ENCODE assay signal across 8 cellular contexts in genomic region chr7:134646425-134647305, GRCh38. TPM values are rescaled to one million over a fixed set of nuclear protein-coding genes. Genes with fewer than 3 reads are reported as not detected.
A peak's percentile ranks its signal among the peaks of the same experiment; 100 is the strongest.
DNase-seq lines count a peak whose midpoint lies in the region; ATAC-seq and TF ChIP-seq lines count a peak whose summit lies in the region.

BPGM (plus strand) TSS chr7:134646853; CDS start chr7:134661508, 14,655 bp downstream.

- H3K4me3 ChIP-seq in LNCaP clone FGC (ENCODE audit: low read depth, low read length) = peak within 1 kb of the TSS; percentile 85
- peak within 1 kb of the TSS; percentile 85 for H3K4me3 ChIP-seq in fibroblast of pulmonary artery (replicated peaks; ENCODE audit: low read depth, low read length)

- peak; percentile 100 for ATAC-seq in natural killer cell treated with Interleukin-12 subunit alpha and Interleukin-12 subunit beta and Interleukin-15 and Interleukin-18, amount 100 ng/mL, for 72 hours
- peak; percentile 100 for ATAC-seq in stimulated activated naive CD8-positive, alpha-beta T cell treated with anti-CD3 and anti-CD28 coated beads, Interleukin-15, Interleukin-2, amounts not matched to agents 100 U/mL and 50 U/mL, for 24 hours

- CTCF ChIA-PET in RWPE1 (lab: Yijun Ruan, JAX) = no interaction called here

- H3K27me3 Mint-ChIP-seq in activated T-helper 2 cell treated with anti-CD3 and anti-CD28 coated beads, Interferon-gamma antibody, Interleukin-2, Interleukin-4, amounts not matched to agents 10 μg/mL and 5 μg/mL and 100 μg/mL, durations not matched to agents 14 hours and 24 hours and 36 hours (ENCODE audit: low read depth) = no peaks in the 10 kb centered on the region
- H3K27me3 Mint-ChIP-seq in natural killer cell treated with Interleukin-12 subunit alpha and Interleukin-12 subunit beta and Interleukin-15 and Interleukin-18, amount 100 ng/mL, for 72 hours = no peaks in the 10 kb centered on the region

- H3K9me3 Mint-ChIP-seq in activated T-helper 2 cell treated with anti-CD3 and anti-CD28 coated beads, Interferon-gamma antibody, Interleukin-2, Interleukin-4, amounts not matched to agents 10 μg/mL and 5 μg/mL and 100 μg/mL, durations not matched to agents 14 hours and 24 hours and 36 hours = peaks cover 6% of the 10 kb centered on the region
- peaks cover 4% of the 10 kb centered on the region for H3K9me3 Mint-ChIP-seq in natural killer cell treated with Interleukin-12 subunit alpha and Interleukin-12 subunit beta and Interleukin-15 and Interleukin-18, amount 100 ng/mL, for 72 hours

- TF ChIP-seq CTCF in LNCaP clone FGC (IDR thresholded peaks at IDR 0.05; ENCODE audit: control insufficient read depth, extremely low read depth, insufficient read depth) (peak; percentile 47), RWPE1 (conservative IDR thresholded peaks at IDR 0.05; ENCODE audit: low read depth) (peak; percentile 79), fibroblast of pulmonary artery (IDR thresholded peaks at IDR 0.05; ENCODE audit: low read length, missing control alignments) (peak; percentile 15)

- peak; percentile 100 for DNase-seq in ELR (ENCODE audit: low read depth)
- DNase-seq in H4 (ENCODE audit: low spot score) = peak; percentile 100
- peak; percentile 100 for DNase-seq in LNCaP clone FGC (ENCODE audit: low read depth)
- peak; percentile 99 for DNase-seq in RWPE1 (ENCODE audit: low spot score)
- DNase-seq in activated T-helper 2 cell treated with anti-CD3 and anti-CD28 coated beads, Interferon-gamma antibody, Interleukin-2, Interleukin-4, amounts not matched to agents 10 μg/mL and 5 μg/mL and 100 μg/mL, durations not matched to agents 14 hours and 24 hours and 36 hours (ENCODE audit: low spot score) = peak; percentile 97
- DNase-seq in fibroblast of pulmonary artery (ENCODE audit: low read depth) = peak; percentile 100
- peak; percentile 98 for DNase-seq in natural killer cell treated with Interleukin-12 subunit alpha and Interleukin-12 subunit beta and Interleukin-15 and Interleukin-18, amount 100 ng/mL, for 72 hours (ENCODE audit: low spot score)
- DNase-seq in stimulated activated naive CD8-positive, alpha-beta T cell treated with anti-CD3 and anti-CD28 coated beads, Interleukin-15, Interleukin-2, amounts not matched to agents 100 U/mL and 50 U/mL, for 24 hours = peak; percentile 92

- H3K4me1 Mint-ChIP-seq in activated T-helper 2 cell treated with anti-CD3 and anti-CD28 coated beads, Interferon-gamma antibody, Interleukin-2, Interleukin-4, amounts not matched to agents 10 μg/mL and 5 μg/mL and 100 μg/mL, durations not matched to agents 14 hours and 24 hours and 36 hours (ENCODE audit: low read depth) = peaks cover 26% of the 10 kb centered on the region
- peaks cover 38 to 44% of the 10 kb centered on the region in 2 donors for H3K4me1 Mint-ChIP-seq in natural killer cell treated with Interleukin-12 subunit alpha and Interleukin-12 subunit beta and Interleukin-15 and Interleukin-18, amount 100 ng/mL, for 72 hours (ENCODE audit: low read depth in 2 of 2)

- no peak within 1 kb of the TSS for H3K27ac Mint-ChIP-seq in activated T-helper 2 cell treated with anti-CD3 and anti-CD28 coated beads, Interferon-gamma antibody, Interleukin-2, Interleukin-4, amounts not matched to agents 10 μg/mL and 5 μg/mL and 100 μg/mL, durations not matched to agents 14 hours and 24 hours and 36 hours
- H3K27ac Mint-ChIP-seq in natural killer cell treated with Interleukin-12 subunit alpha and Interleukin-12 subunit beta and Interleukin-15 and Interleukin-18, amount 100 ng/mL, for 72 hours = no peak within 1 kb of the TSS

- no peak within 1 kb of the TSS for H3K4me3 Mint-ChIP-seq in activated T-helper 2 cell treated with anti-CD3 and anti-CD28 coated beads, Interferon-gamma antibody, Interleukin-2, Interleukin-4, amounts not matched to agents 10 μg/mL and 5 μg/mL and 100 μg/mL, durations not matched to agents 14 hours and 24 hours and 36 hours (ENCODE audit: low read depth)
- no peak within 1 kb of the TSS for H3K4me3 Mint-ChIP-seq in natural killer cell treated with Interleukin-12 subunit alpha and Interleukin-12 subunit beta and Interleukin-15 and Interleukin-18, amount 100 ng/mL, for 72 hours

- POLR2A ChIA-PET in RWPE1 (lab: Yijun Ruan, JAX; ENCODE audit: low non-redundant PET) = interaction anchor here (1.2 kb wide), 1 partner anchor 12 kb away, joined by 3 read pairs; no protein-coding TSS in a partner anchor

- peak within 1 kb of the TSS; percentile 72 for H3K27ac ChIP-seq in RWPE1

- H3K36me3 Mint-ChIP-seq in activated T-helper 2 cell treated with anti-CD3 and anti-CD28 coated beads, Interferon-gamma antibody, Interleukin-2, Interleukin-4, amounts not matched to agents 10 μg/mL and 5 μg/mL and 100 μg/mL, durations not matched to agents 14 hours and 24 hours and 36 hours (ENCODE audit: low read depth) = peaks cover 18% of the 10 kb centered on the region
- peaks cover 13% of the 10 kb centered on the region for H3K36me3 Mint-ChIP-seq in natural killer cell treated with Interleukin-12 subunit alpha and Interleukin-12 subunit beta and Interleukin-15 and Interleukin-18, amount 100 ng/mL, for 72 hours

- intact Hi-C loops in activated T-helper 2 cell treated with anti-CD3 and anti-CD28 coated beads, Interferon-gamma antibody, Interleukin-2, Interleukin-4, amounts not matched to agents 10 μg/mL and 5 μg/mL and 100 μg/mL, durations not matched to agents 14 hours and 24 hours and 36 hours (cut with micrococcal nuclease) = loop anchor here (1.0 to 10.0 kb wide), 11 partner anchors 22 to 1564 kb away; partner anchors contain the start of genes AGBL3, AKR1B1, CHCHD3 and NUP205

RNA-seq across cellular contexts. Expression of gene BPGM, which starts in this region (rescaled TPM):
- total RNA-seq in H4 (2014; rRNA removed; shearing (Covaris generic)) = 16.8 and 25.4 TPM in 2 replicates
- total RNA-seq in activated T-helper 2 cell treated with anti-CD3 and anti-CD28 coated beads, Interferon-gamma antibody, Interleukin-2, Interleukin-4, amounts not matched to agents 10 μg/mL and 5 μg/mL and 100 μg/mL, durations not matched to agents 14 hours and 24 hours and 36 hours = 28.0 and 29.2 TPM in 2 replicates
- 10 to 100 TPM; 30.2 to 68.1 TPM for total RNA-seq in natural killer cell treated with Interleukin-12 subunit alpha and Interleukin-12 subunit beta and Interleukin-15 and Interleukin-18, amount 100 ng/mL, for 72 hours

Comparison
In these comparisons a context has a peak if more than half of its experiments do, and no peak if none do; other contexts are left out.
1. Peak in every context shown above with its lines: DNase-seq, ATAC-seq, H3K4me3 ChIP-seq and H3K27ac ChIP-seq.
2. CTCF ChIP-seq: peak in every context shown above with its lines; median percentile 79 in RWPE1; 47 in LNCaP clone FGC; 15 in fibroblast of pulmonary artery.